ENCODE assay signal across 15 cellular contexts in the genomic region with DNA sequence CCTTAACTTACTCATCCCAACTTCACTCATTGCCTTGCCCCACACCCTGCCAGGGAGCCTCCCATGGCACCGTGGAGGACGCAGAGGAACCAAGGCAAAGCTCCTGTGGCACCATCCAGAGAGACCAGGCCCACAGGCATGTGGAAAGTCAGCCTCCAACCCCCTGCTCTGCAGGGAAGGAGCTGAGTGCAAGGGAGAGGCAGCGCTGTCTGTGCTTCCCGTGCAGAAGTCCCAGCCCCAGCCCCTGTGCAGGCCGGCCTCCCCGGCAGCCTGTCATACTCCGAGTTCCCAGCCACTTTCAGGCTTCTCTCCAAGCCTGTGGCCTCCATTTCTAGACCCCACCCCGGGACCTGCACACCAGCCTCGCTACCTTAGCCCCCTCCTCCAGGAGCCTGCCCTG.
"Had no signal": no experiment of that assay in that cellular context is flagged by ENCODE, and none has a peak within 500 bp of the region (broad histone marks: within the 10 kb centered on the region; RNA-seq: fewer than 3 reads in every experiment).

No MANE protein-coding gene starts in this region.

- H3K9me3 ChIP-seq: tibial nerve had no signal

- ATAC-seq: foreskin keratinocyte; left colon; naive thymus-derived CD4-positive, alpha-beta T cell had no signal

- H3K4me1 ChIP-seq: foreskin keratinocyte, tibial nerve had no signal

- FAIRE-seq: colon had no signal

- H3K27ac ChIP-seq: foreskin keratinocyte, hepatocyte, skin epidermis, tibial nerve had no signal

- H3K36me3 ChIP-seq: tibial nerve had no signal

- H3K27me3 ChIP-seq: hepatocyte, tibial nerve had no signal

- DNase-seq: cerebellar nuclear complex; dermis blood vessel endothelial cell; foreskin keratinocyte; head of caudate nucleus; left colon; left ventricle myocardium superior; mammary epithelial cell; naive thymus-derived CD4-positive, alpha-beta T cell; stimulated activated CD4-positive, alpha-beta T cell treated with anti-CD3 and anti-CD28 coated beads, Interleukin-2, amount 100 ng/mL, for 24 hours; stimulated activated CD4-positive, alpha-beta T cell treated with anti-CD3 and anti-CD28 coated beads, Interleukin-4, amount 100 ng/mL, for 4 hours; stimulated activated naive CD4-positive, alpha-beta T cell treated with Interleukin-2 at 50 U/mL for 16 hours had no signal

- H3K4me3 ChIP-seq: hepatocyte, skin epidermis, tibial nerve had no signal
